31 cellular contexts compared by ENCODE assay signal in genomic region chr17:4147751-4148310, GRCh38. TPM values are rescaled to one million over a fixed set of nuclear protein-coding genes. Genes with fewer than 3 reads are reported as not detected.
DNase-seq lines count a peak whose midpoint lies in the region; ATAC-seq and TF ChIP-seq lines count a peak whose summit lies in the region.
"Had no signal": no experiment of that assay in that cellular context is flagged by ENCODE, and none has a peak within 500 bp of the region (broad histone marks: within the 10 kb centered on the region; RNA-seq: fewer than 3 reads in every experiment).

No MANE protein-coding gene starts in this region.

- H3K27me3 Mint-ChIP-seq in progenitor cell of endocrine pancreas = no peaks in the 10 kb centered on the region
- H3K27me3 Mint-ChIP-seq: activated CD4-positive, alpha-beta memory T cell treated with anti-CD3 and anti-CD28 coated beads for 36 hours had no signal

- H3K9ac ChIP-seq in IMR-90 (ENCODE audit: low read depth, low read length) = no peak overlapping the region
- H3K9ac ChIP-seq: KMS-11, neural progenitor cell, parathyroid adenoma, SK-N-SH had no signal

- in situ Hi-C loops in IMR-90 (cut with MboI; ENCODE audit: low sequenced_read_pairs) = no loop called here

- no peak overlapping the region for H4K8ac ChIP-seq in IMR-90 (ENCODE audit: low read depth in 2 of 2, low read length in 2 of 2)

- TF ChIP-seq CTCF in IMR-90 (conservative IDR thresholded peaks at IDR 0.05; ENCODE audit: low read depth, low read length) (no peak), progenitor cell of endocrine pancreas (IDR thresholded peaks at IDR 0.05; ENCODE audit: unreplicated experiment) (no peak)

- H4K5ac ChIP-seq in IMR-90 (ENCODE audit: low read depth, low read length) = no peak overlapping the region

- H3K4me3 ChIP-seq in IMR-90 (ENCODE audit: insufficient read depth, low read depth, low read length) = no peak overlapping the region
- H3K4me3 ChIP-seq: HAP-1, neural progenitor cell, PC-9, spleen, transverse colon had no signal

- dilution Hi-C loops in IMR-90 (cut with HindIII; ENCODE audit: low sequenced_read_pairs, unreplicated experiment) = no loop called here

- H3K56ac ChIP-seq in IMR-90 (ENCODE audit: extremely low read depth, insufficient read depth, low read length) = no peak overlapping the region

- H3K23ac ChIP-seq in IMR-90 (ENCODE audit: low read depth, low read length) = no peak overlapping the region

- no peaks in the 10 kb centered on the region for H3K9me3 ChIP-seq in IMR-90 (ENCODE audit: control insufficient read depth, insufficient read depth, low read length)
- H3K9me3 ChIP-seq: HAP-1, SK-N-SH, spleen, transverse colon had no signal

- no peaks in the 10 kb centered on the region for H4K20me1 ChIP-seq in IMR-90 (ENCODE audit: insufficient read depth, low read length)

- DNase-seq in IMR-90 (peak; percentile 43), caudate nucleus (lab: John Stamatoyannopoulos, UW) (peak in 15 of 61 donors; percentile 2 to 59 (median 29)), globus pallidus (ENCODE audit: low spot score) (peak; percentile 56), progenitor cell of endocrine pancreas (ENCODE audit: low spot score, unreplicated experiment) (no peak), kidney glomerular epithelial cell (lab: John Stamatoyannopoulos, UW) (no peak), NCI-H1930 (lab: John Stamatoyannopoulos, UW) (no peak)
- DNase-seq in activated CD4-positive, CD25-positive, alpha-beta regulatory T cell treated with anti-CD3 and anti-CD28 coated beads, Interleukin-2, amount 50 U/mL, for 72 hours = no peak
- no peak for DNase-seq in activated naive CD4-positive, alpha-beta T cell treated with anti-CD3 and anti-CD28 coated beads, Interleukin-2, amount 50 U/mL, for 72 hours (ENCODE audit: low spot score in 2 of 2)
- DNase-seq: ACHN; activated CD4-positive, alpha-beta memory T cell treated with anti-CD3 and anti-CD28 coated beads for 36 hours; activated naive CD4-positive, alpha-beta T cell treated with anti-CD3 and anti-CD28 coated beads, Interleukin-2, amount 50 U/mL, for 16 hours; amniotic stem cell; CD8-positive, alpha-beta memory T cell; effector memory CD4-positive, alpha-beta T cell; foreskin melanocyte; left colon; mesenchymal stem cell; NCI-H1417; NCI-H2081; NCI-H526; PC-9; right cardiac atrium; SK-N-SH; spleen; stimulated activated CD4-positive, alpha-beta T cell treated with anti-CD3 and anti-CD28 coated beads, Interleukin-2, amount 100 ng/mL, for 24 hours; transverse colon had no signal

- no peak overlapping the region for H3K27ac ChIP-seq in IMR-90 (ENCODE audit: insufficient read depth, low read length)
- H3K27ac ChIP-seq in caudate nucleus (ENCODE audit: low read depth, low read length) = peak overlapping the region; percentile 48
- H3K27ac ChIP-seq: KMS-11, neural progenitor cell, parathyroid adenoma, PC-9, spleen, transverse colon had no signal

- intact Hi-C loops in IMR-90 (cut with micrococcal nuclease) = no loop called here

- H2BK20ac ChIP-seq in IMR-90 (ENCODE audit: low read depth, low read length) = no peak overlapping the region

- H3K18ac ChIP-seq in IMR-90 (ENCODE audit: low read depth, low read length) = no peak overlapping the region

- H2AK9ac ChIP-seq in IMR-90 (replicated peaks; ENCODE audit: low read depth, low read length, poor library complexity) = peak overlapping the region; percentile 60

- peak overlapping the region; percentile 58; the same call in 1 of the 2 replicates for H2BK120ac ChIP-seq in IMR-90 (ENCODE audit: low read depth, low read length)

- no peak overlapping the region for H4K91ac ChIP-seq in IMR-90 (ENCODE audit: insufficient read depth, low read depth, low read length)

- TF ChIP-seq RAD21 in IMR-90 (IDR thresholded peaks at IDR 0.05; ENCODE audit: low read length) = no peak

- H3K27me3 ChIP-seq in IMR-90 (ENCODE audit: control insufficient read depth, insufficient read depth, low read length) = no peaks in the 10 kb centered on the region
- H3K27me3 ChIP-seq: neural progenitor cell, spleen, transverse colon had no signal

- no peak overlapping the region for H3K4me2 ChIP-seq in IMR-90 (ENCODE audit: low read depth, low read length)
- H3K4me2 ChIP-seq: KMS-11, neural progenitor cell, PC-9, SK-N-SH had no signal

- H3K36me3 Mint-ChIP-seq in progenitor cell of endocrine pancreas (ENCODE audit: insufficient read depth) = peaks cover 2% of the 10 kb centered on the region
- H3K36me3 Mint-ChIP-seq in activated naive CD4-positive, alpha-beta T cell treated with anti-CD3 and anti-CD28 coated beads, Interleukin-2, amount 50 U/mL, for 72 hours = peaks cover 8 to 14% of the 10 kb centered on the region in 2 donors

- H3K14ac ChIP-seq in IMR-90 (replicated peaks; ENCODE audit: low read depth, low read length) = no peak overlapping the region; the same call in 1 of the 2 replicates

- H2AFZ ChIP-seq in IMR-90 (replicated peaks; ENCODE audit: low read length, poor library complexity) = peak overlapping the region; percentile 75
- H2AFZ ChIP-seq: neural progenitor cell, parathyroid adenoma, PC-9 had no signal

- H3K27ac Mint-ChIP-seq in progenitor cell of endocrine pancreas = peak overlapping the region; percentile 17
- peak overlapping the region in 1 of 2 donors; percentile 15 for H3K27ac Mint-ChIP-seq in activated naive CD4-positive, alpha-beta T cell treated with anti-CD3 and anti-CD28 coated beads, Interleukin-2, amount 50 U/mL, for 72 hours
- H3K27ac Mint-ChIP-seq: activated CD4-positive, alpha-beta memory T cell treated with anti-CD3 and anti-CD28 coated beads for 36 hours; activated T-helper 2 cell treated with anti-CD3 and anti-CD28 coated beads, Interferon-gamma antibody, Interleukin-2, Interleukin-4, amounts not matched to agents 10 μg/mL and 5 μg/mL and 100 μg/mL, durations not matched to agents 14 hours and 24 hours and 36 hours; CD8-positive, alpha-beta memory T cell; neural progenitor cell had no signal

- CTCF ChIA-PET in IMR-90 (lab: Yijun Ruan, JAX) = no interaction called here

- POLR2A ChIA-PET in IMR-90 (lab: Charles Lee; ENCODE audit: unreplicated experiment) = no interaction called here

- H3K9me3 Mint-ChIP-seq in progenitor cell of endocrine pancreas (ENCODE audit: low read depth) = no peaks in the 10 kb centered on the region
- H3K9me3 Mint-ChIP-seq in activated naive CD4-positive, alpha-beta T cell treated with anti-CD3 and anti-CD28 coated beads, Interleukin-2, amount 50 U/mL, for 72 hours = no peaks in the 10 kb centered on the region
- H3K9me3 Mint-ChIP-seq: activated CD4-positive, alpha-beta memory T cell treated with anti-CD3 and anti-CD28 coated beads for 36 hours; activated T-helper 2 cell treated with anti-CD3 and anti-CD28 coated beads, Interferon-gamma antibody, Interleukin-2, Interleukin-4, amounts not matched to agents 10 μg/mL and 5 μg/mL and 100 μg/mL, durations not matched to agents 14 hours and 24 hours and 36 hours; CD8-positive, alpha-beta memory T cell; neural progenitor cell had no signal

- no peak overlapping the region for H3K4me3 Mint-ChIP-seq in progenitor cell of endocrine pancreas (ENCODE audit: low read depth)
- H3K4me3 Mint-ChIP-seq: activated CD4-positive, alpha-beta memory T cell treated with anti-CD3 and anti-CD28 coated beads for 36 hours; CD8-positive, alpha-beta memory T cell; neural progenitor cell had no signal

- no peak for ATAC-seq in IMR-90 (ENCODE audit: low read depth)
- no peak for ATAC-seq in activated naive CD4-positive, alpha-beta T cell treated with anti-CD3 and anti-CD28 coated beads, Interleukin-2, amount 50 U/mL, for 72 hours
- ATAC-seq: left colon, right cardiac atrium had no signal

- TF ChIP-seq POLR2A in IMR-90 (IDR thresholded peaks at IDR 0.05; ENCODE audit: low read depth, low read length) = no peak

- H3K36me3 ChIP-seq in IMR-90 (ENCODE audit: control insufficient read depth, insufficient read depth, low read length) = peaks cover 3% of the 10 kb centered on the region; the same call in 1 of the 2 replicates
- H3K36me3 ChIP-seq: HAP-1, neural progenitor cell had no signal

- peaks cover 9% of the 10 kb centered on the region for H3K4me1 ChIP-seq in IMR-90 (ENCODE audit: control insufficient read depth, insufficient read depth, low read length)
- H3K4me1 ChIP-seq: neural progenitor cell had no signal

- 0% methylated on average over 2 of the region's 8 CpGs; no CpG with 5 or more reads in 1 of the 2 experiments for WGBS in IMR-90 (ENCODE audit: extremely low coverage in 2 of 2, insufficient read length in 1 of 2), 2 experiments

- peak overlapping the region; percentile 48 for H3K4ac ChIP-seq in IMR-90 (ENCODE audit: low read depth, low read length)

- peaks cover 6% of the 10 kb centered on the region for H3K4me1 Mint-ChIP-seq in progenitor cell of endocrine pancreas (ENCODE audit: low read depth)

- H2BK5ac ChIP-seq in IMR-90 (ENCODE audit: low read depth, low read length, poor library complexity, severe bottlenecking) = no peak overlapping the region

- BruUV-seq in IMR-90 (replicated peaks; lab: Mats Ljungman, UMichigan) = no TSS peak

- H3K9me1 ChIP-seq in IMR-90 (ENCODE audit: insufficient read depth, low read length) = peaks cover 7% of the 10 kb centered on the region; the same call in 1 of the 2 replicates

- peaks cover 8 to 17% of the 10 kb centered on the region in 2 experiments for H3K79me1 ChIP-seq in IMR-90 (ENCODE audit: low read depth in 1 of 2, low read length in 2 of 2)

- H2AK5ac ChIP-seq in IMR-90 (ENCODE audit: low read depth, low read length) = peak overlapping the region; percentile 51; the same call in 1 of the 2 replicates

- H2BK15ac ChIP-seq in IMR-90 (ENCODE audit: low read depth, low read length) = no peak overlapping the region

TF ChIP-seq in IMR-90, 13 proteins besides CTCF, POLR2A, EP300 and RAD21 (continues in another document):
- TF ChIP-seq MXI1 (IDR thresholded peaks at IDR 0.05; ENCODE audit: borderline replicate concordance, low read depth, low read length) = no peak

RNA-seq across cellular contexts. Expression of gene CYB5D2, which starts 4.8 kb away (rescaled TPM):
- total RNA-seq in IMR-90 (2012; rRNA removed) (14.7 and 15.2 TPM in 2 replicates), progenitor cell of endocrine pancreas (10.7 and 13.0 TPM in 2 replicates)
- 22.2 and 23.6 TPM in 2 replicates for polyA plus RNA-seq in IMR-90 (2012; rRNA removed)
- polyA plus RNA-seq in IMR-90 (2012; cell fraction: cytosol; rRNA removed) = 32.8 and 33.6 TPM in 2 replicates
- polyA plus RNA-seq in IMR-90 (2012; cell fraction: nucleus; rRNA removed; ENCODE audit: low replicate concordance) = 9.0 and 14.1 TPM in 2 replicates
- total RNA-seq in activated naive CD4-positive, alpha-beta T cell treated with anti-CD3 and anti-CD28 coated beads, Interleukin-2, amount 50 U/mL, for 72 hours = 10 to 100 TPM in 1 of 2 donors, 1 to 10 TPM in 1; 2.6 to 10.6 TPM

RNA-seq across cellular contexts. Expression of gene ZZEF1, which starts 5.0 kb away (rescaled TPM):
- 32.2 and 34.4 TPM in 2 replicates for total RNA-seq in IMR-90 (2012; rRNA removed)
- 11.4 and 13.3 TPM in 2 replicates for polyA plus RNA-seq in IMR-90 (2012; rRNA removed)
- 6.0 and 6.6 TPM in 2 replicates for polyA plus RNA-seq in IMR-90 (2012; cell fraction: cytosol; rRNA removed)
- 28.8 and 34.0 TPM in 2 replicates for polyA plus RNA-seq in IMR-90 (2012; cell fraction: nucleus; rRNA removed; ENCODE audit: low replicate concordance)
- total RNA-seq in progenitor cell of endocrine pancreas = 36.4 and 39.2 TPM in 2 replicates
- total RNA-seq in activated naive CD4-positive, alpha-beta T cell treated with anti-CD3 and anti-CD28 coated beads, Interleukin-2, amount 50 U/mL, for 72 hours = 10 to 100 TPM; 37.0 to 50.0 TPM

Comparison
In these comparisons a context has a peak if more than half of its experiments do, and no peak if none do; other contexts are left out.
1. DNase-seq: peak in IMR-90 (single experiment) and globus pallidus (single experiment); none in progenitor cell of endocrine pancreas (single experiment), activated CD4-positive, CD25-positive, alpha-beta regulatory T cell treated with anti-CD3 and anti-CD28 coated beads, Interleukin-2, amount 50 U/mL, for 72 hours (single experiment), kidney glomerular epithelial cell (single experiment), activated naive CD4-positive, alpha-beta T cell treated with anti-CD3 and anti-CD28 coated beads, Interleukin-2, amount 50 U/mL, for 72 hours (0 of 2) and NCI-H1930 (0 of 2).